7 cellular contexts compared by ENCODE assay signal in the genomic region with DNA sequence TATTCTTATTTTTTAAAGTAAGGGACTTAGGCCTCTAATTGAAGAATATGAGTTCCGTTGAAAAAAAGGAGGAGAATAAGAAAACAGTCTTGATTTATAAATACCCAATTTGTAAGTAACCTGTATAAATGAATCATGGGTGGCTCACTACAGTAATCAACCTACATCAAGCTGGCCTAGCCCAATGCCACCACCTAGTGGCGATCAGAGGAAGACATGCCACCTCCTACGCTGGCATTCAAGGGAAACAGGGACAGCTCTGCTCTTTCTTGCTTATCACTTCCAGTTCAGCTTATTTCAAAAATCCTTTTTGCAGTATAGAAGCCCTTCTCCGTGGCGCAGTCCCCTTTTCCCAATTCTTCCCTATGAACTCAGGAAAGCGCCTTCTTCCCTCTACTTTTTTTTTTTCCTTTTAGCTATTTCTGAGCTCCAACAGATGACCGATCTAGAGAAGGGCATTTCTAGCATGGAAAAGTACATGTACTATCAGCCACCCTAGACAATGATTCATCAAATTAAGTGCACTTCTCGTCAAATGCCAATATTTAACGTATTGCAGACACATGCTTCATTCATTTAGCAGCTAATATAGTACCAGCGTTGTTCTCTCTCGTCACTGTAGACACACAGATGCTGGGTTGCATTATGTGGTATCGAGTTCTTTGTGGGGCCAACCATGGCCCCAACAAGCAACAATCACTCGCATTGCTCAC. TPM values are rescaled to one million over a fixed set of nuclear protein-coding genes. Genes with fewer than 3 reads are reported as not detected.
A peak's percentile ranks its signal among the peaks of the same experiment; 100 is the strongest.
DNase-seq lines count a peak whose midpoint lies in the region; ATAC-seq and TF ChIP-seq lines count a peak whose summit lies in the region.

No MANE protein-coding gene starts in this region.

- H2AFZ ChIP-seq in SK-N-SH (ENCODE audit: low read depth), result 0 out of 2 replicates have a peak overlapping the region, but pooled peaks have one; percentile 12

- ATAC-seq in HG02588 (IDR thresholded peaks at IDR 0.05; ENCODE audit: unreplicated experiment) (peak; percentile 84), sciatic nerve (peak; percentile 90)
- ATAC-seq in activated naive CD8-positive, alpha-beta T cell treated with anti-CD3 and anti-CD28 coated beads, Interleukin-2, amount 50 U/mL, for 24 hours, result peak; percentile 84

- CTCF ChIA-PET in SK-N-SH (lab: Yijun Ruan, JAX), result interaction anchor here (0.5 to 8.6 kb wide), 42 partner anchors 9 to 389 kb away, joined by 3 to 177 read pairs (median 4); partner anchors contain the start of gene PTPN3

- H3K4me2 ChIP-seq in SK-N-SH, result peak overlapping the region; percentile 60

- peaks cover 8% of the 10 kb centered on the region for H3F3A ChIP-seq in SK-N-SH (replicated peaks; ENCODE audit: insufficient read depth)

- H3K36me3 ChIP-seq in SK-N-SH (replicated peaks in 1 of 2; ENCODE audit: control insufficient read depth in 1 of 2, insufficient read depth in 2 of 2, low read length in 1 of 2) (no peaks in the 10 kb centered on the region), left ventricle myocardium inferior (no peaks in the 10 kb centered on the region)

- H3K27me3 Mint-ChIP-seq in activated naive CD8-positive, alpha-beta T cell treated with anti-CD3 and anti-CD28 coated beads, Interleukin-2, amount 50 U/mL, for 24 hours, result peaks cover 18% of the 10 kb centered on the region

- H3K27ac Mint-ChIP-seq in activated naive CD8-positive, alpha-beta T cell treated with anti-CD3 and anti-CD28 coated beads, Interleukin-2, amount 50 U/mL, for 24 hours, result no peak overlapping the region

- H3K4me1 Mint-ChIP-seq in activated naive CD8-positive, alpha-beta T cell treated with anti-CD3 and anti-CD28 coated beads, Interleukin-2, amount 50 U/mL, for 24 hours, result peaks cover 19% of the 10 kb centered on the region

- TF ChIP-seq RAD21 in SK-N-SH (IDR thresholded peaks at IDR 0.05; ENCODE audit: low read length), result peak; percentile 96

- H3K4me3 ChIP-seq in GM12875 (ENCODE audit: low read depth, low read length) (no peak overlapping the region), SK-N-SH (ENCODE audit: low read depth in 2 of 2, low read length in 1 of 2) (peak overlapping the region; percentile 27 to 40; a peak in 2 of 4 replicates), left ventricle myocardium inferior (no peak overlapping the region)

- DNase-seq in NAMALWA (ENCODE audit: low spot score), result peak; percentile 78
- peak; percentile 74 for DNase-seq in SK-N-SH
- peak; percentile 71 for DNase-seq in activated naive CD8-positive, alpha-beta T cell treated with anti-CD3 and anti-CD28 coated beads, Interleukin-2, amount 50 U/mL, for 24 hours
- peak; percentile 60 for DNase-seq in left ventricle myocardium inferior
- DNase-seq in sciatic nerve (ENCODE audit: low spot score), result peak; percentile 74

- 15% methylated on average over 13 of the region's 13 CpGs for WGBS in SK-N-SH (ENCODE audit: low lambda C conversion rate)

- no peaks in the 10 kb centered on the region for H3K27me3 ChIP-seq in SK-N-SH (ENCODE audit: insufficient read depth)
- no peaks in the 10 kb centered on the region for H3K27me3 ChIP-seq in left ventricle myocardium inferior (ENCODE audit: low read depth)

- no peaks in the 10 kb centered on the region for H3K9me3 Mint-ChIP-seq in activated naive CD8-positive, alpha-beta T cell treated with anti-CD3 and anti-CD28 coated beads, Interleukin-2, amount 50 U/mL, for 24 hours

- H3K4me1 ChIP-seq in SK-N-SH (ENCODE audit: control insufficient read depth in 1 of 2, insufficient read depth in 2 of 2, low read depth in 1 of 2, low read length in 1 of 2) (peaks cover 8 to 9% of the 10 kb centered on the region in 2 experiments; a peak in 1 of 4 replicates), left ventricle myocardium inferior (peaks cover 30% of the 10 kb centered on the region)

- H3K9me3 ChIP-seq in SK-N-SH (no peaks in the 10 kb centered on the region), left ventricle myocardium inferior (replicated peaks) (no peaks in the 10 kb centered on the region)

- TF ChIP-seq CTCF in GM12875 (IDR thresholded peaks at IDR 0.05; ENCODE audit: borderline replicate concordance, insufficient read depth, low read depth, low read length) (peak; percentile 87), SK-N-SH (IDR thresholded peaks at IDR 0.05) (peak; percentile 96), left ventricle myocardium inferior (IDR thresholded peaks at IDR 0.05; ENCODE audit: borderline replicate concordance) (peak; percentile 92)

- H3K9me2 ChIP-seq in SK-N-SH, result no peaks in the 10 kb centered on the region

- peak overlapping the region; percentile 12; the same call in 1 of the 2 replicates for H3K9ac ChIP-seq in SK-N-SH

- H3K79me2 ChIP-seq in SK-N-SH (ENCODE audit: insufficient read depth), result peaks cover 34% of the 10 kb centered on the region

- TF ChIP-seq EP300 in SK-N-SH (IDR thresholded peaks at IDR 0.05; ENCODE audit: borderline replicate concordance in 1 of 2, low read depth in 1 of 2, low read length in 1 of 2), result no peak

- no peak overlapping the region for H3K4me3 Mint-ChIP-seq in activated naive CD8-positive, alpha-beta T cell treated with anti-CD3 and anti-CD28 coated beads, Interleukin-2, amount 50 U/mL, for 24 hours

- intact Hi-C loops in left ventricle myocardium inferior (cut with micrococcal nuclease), result no loop called here
- intact Hi-C loops in sciatic nerve (cut with DNase I), result no loop called here

- POLR2A ChIA-PET in SK-N-SH (lab: Yijun Ruan, JAX), result interaction anchor here (1.9 kb wide), 1 partner anchor 29 kb away, joined by 8 read pairs; no protein-coding TSS in a partner anchor

- H3K27ac ChIP-seq in SK-N-SH (ENCODE audit: low read depth in 2 of 2, low read length in 1 of 2) (peak overlapping the region in 1 of 2 experiments; percentile 60; a peak in 2 of 4 replicates), left ventricle myocardium inferior (replicated peaks) (peak overlapping the region; percentile 52)

- no peaks in the 10 kb centered on the region for H3K36me3 Mint-ChIP-seq in activated naive CD8-positive, alpha-beta T cell treated with anti-CD3 and anti-CD28 coated beads, Interleukin-2, amount 50 U/mL, for 24 hours (ENCODE audit: low read depth)

- H4K20me1 ChIP-seq in SK-N-SH (ENCODE audit: insufficient read depth), result peaks cover 9% of the 10 kb centered on the region; the same call in 1 of the 2 replicates

TF ChIP-seq in SK-N-SH, 30 proteins besides CTCF, POLR2A, EP300 and RAD21:
- peak; percentile 83 for TF ChIP-seq SMC3 (IDR thresholded peaks at IDR 0.05; ENCODE audit: low read depth, low read length)
- TF ChIP-seq FOSL2 (IDR thresholded peaks at IDR 0.05; ENCODE audit: borderline replicate concordance, low read depth), result no peak
- peak; percentile 16; the same call in 1 of the 2 replicates for TF ChIP-seq TCF12 (IDR thresholded peaks at IDR 0.05)
- TF ChIP-seq CHD2 (IDR thresholded peaks at IDR 0.05; ENCODE audit: low read length, partially characterized antibody), result no peak

RNA-seq across cellular contexts. Expression of gene PTPN3, which starts 28.3 kb away (rescaled TPM):
- polyA plus RNA-seq in SK-N-SH (2012; rRNA removed), result 7.5 and 7.8 TPM in 2 replicates
- 5.5 and 5.6 TPM in 2 replicates for polyA plus RNA-seq in SK-N-SH (2012; cell fraction: cytosol; rRNA removed)
- polyA plus RNA-seq in SK-N-SH (2012; cell fraction: nucleus; rRNA removed), result 16.7 and 19.9 TPM in 2 replicates
- total RNA-seq in left ventricle myocardium inferior (27.4 TPM), sciatic nerve (1.0 TPM)

Comparison
In these comparisons a context has a peak if more than half of its experiments do, and no peak if none do; other contexts are left out.
1. H3K4me3 ChIP-seq: peak in SK-N-SH (2 of 2); none in GM12875 (single experiment) and left ventricle myocardium inferior (single experiment).
2. RNA of gene PTPN3, which starts 28.3 kb away (total RNA-seq): 27.4 TPM in left ventricle myocardium inferior (single experiment); 1.0 TPM in sciatic nerve (single experiment); every median in the first group is over 10 times any median in the second.
3. Peak in every context shown above with its lines, with median percentiles within 50 percentile points of each other: CTCF ChIP-seq, ATAC-seq and DNase-seq.